ENCODE assay signal across 7 cellular contexts in genomic region chr12:93710574-93710926, GRCh38.
"Had no signal": no experiment of that assay in that cellular context is flagged by ENCODE, and none has a peak within 500 bp of the region (broad histone marks: within the 10 kb centered on the region; RNA-seq: fewer than 3 reads in every experiment).

No MANE protein-coding gene starts in this region.

- H2AFZ ChIP-seq: GM23338 had no signal

- H3K4me2 ChIP-seq: GM23338 had no signal

- FAIRE-seq: H1, H54, HTR-8/SVneo had no signal

- DNase-seq: H9, HCEC 1CT, IMR-90 had no signal

- ATAC-seq: GM23338 had no signal

- H3K4me3 ChIP-seq: GM23338 had no signal
